ENCODE assay signal across 16 cellular contexts in the genomic region with DNA sequence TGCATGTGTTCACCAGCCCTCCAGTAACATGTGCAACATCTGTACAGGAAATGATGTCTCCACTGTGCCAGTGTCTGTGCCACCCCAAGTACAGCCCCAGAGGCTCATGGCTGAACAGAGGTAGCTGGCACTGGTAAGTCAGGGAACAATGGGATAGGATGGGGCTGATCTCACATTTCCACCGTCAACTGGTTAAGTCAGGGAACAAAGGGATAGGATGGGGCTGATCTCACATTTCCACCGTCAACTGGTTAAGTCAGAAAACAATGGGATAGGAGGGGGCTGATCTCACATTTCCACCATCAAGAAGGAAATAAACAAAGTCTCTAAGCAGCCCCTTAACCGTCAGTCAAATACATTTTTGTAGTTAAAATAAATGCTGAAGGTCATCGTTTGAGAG.
"Had no signal": no experiment of that assay in that cellular context is flagged by ENCODE, and none has a peak within 500 bp of the region (broad histone marks: within the 10 kb centered on the region; RNA-seq: fewer than 3 reads in every experiment).

No MANE protein-coding gene starts in this region.

- H3K27me3 ChIP-seq: breast epithelium, suprapubic skin had no signal

- ATAC-seq: activated CD8-positive, alpha-beta T cell treated with anti-CD3 and anti-CD28 coated beads, Interleukin-2, amount 10 ng/mL, durations not matched to agents 7 days and 5 days; natural killer cell treated with Interleukin-12 subunit alpha and Interleukin-12 subunit beta and Interleukin-15 and Interleukin-18, amount 100 ng/mL, for 72 hours; sciatic nerve had no signal

- H3K27ac ChIP-seq: breast epithelium, left ventricle myocardium inferior, spleen, suprapubic skin had no signal

- DNase-seq: activated CD8-positive, alpha-beta memory T cell treated with anti-CD3 and anti-CD28 coated beads, Interleukin-2, amount 50 U/mL, for 48 hours; activated CD8-positive, alpha-beta T cell treated with anti-CD3 and anti-CD28 coated beads, Interleukin-2, amount 10 ng/mL, durations not matched to agents 7 days and 5 days; activated naive CD4-positive, alpha-beta T cell; aorta; dermis blood vessel endothelial cell; glutamatergic neuron; islet precursor cell; left ventricle myocardium inferior; spleen; stimulated activated CD4-positive, alpha-beta T cell treated with anti-CD3 and anti-CD28 coated beads, Interleukin-2, amount 100 ng/mL, for 24 hours; stimulated activated naive CD4-positive, alpha-beta T cell treated with Interleukin-2 at 50 U/mL for 16 hours; T-helper 9 cell had no signal

- H3K4me1 ChIP-seq: breast epithelium, left ventricle myocardium inferior, spleen, suprapubic skin had no signal

- H3K9me3 ChIP-seq: breast epithelium, suprapubic skin had no signal

- H3K36me3 ChIP-seq: breast epithelium, left ventricle myocardium inferior, spleen, suprapubic skin had no signal

- H3K4me3 ChIP-seq: breast epithelium, left ventricle myocardium inferior, spleen, suprapubic skin had no signal
